In genomic region chr7:103915958-103916357, GRCh38 we compare ENCODE assay signal across 16 cellular contexts.
DNase-seq lines count a peak whose midpoint lies in the region; ATAC-seq and TF ChIP-seq lines count a peak whose summit lies in the region.
"Had no signal": no experiment of that assay in that cellular context is flagged by ENCODE, and none has a peak within 500 bp of the region (broad histone marks: within the 10 kb centered on the region; RNA-seq: fewer than 3 reads in every experiment).

No MANE protein-coding gene starts in this region.

- 20 to 30% methylated on average over 1 of the region's 1 CpG for WGBS in GM23248 (ENCODE audit: low coverage in 1 of 2, low lambda C conversion rate in 2 of 2, missing lambda C conversion rate in 2 of 2), 2 experiments
- WGBS in testis, 2 donors, result 86% methylated on average over 1 of the region's 1 CpG

- H3K4me3 ChIP-seq in GM23248, result no peak overlapping the region
- H3K4me3 ChIP-seq in testis, result no peak overlapping the region
- H3K4me3 ChIP-seq: psoas muscle, SJSA1 had no signal

- H3K9me2 ChIP-seq in GM23248 (ENCODE audit: insufficient read depth), result no peaks in the 10 kb centered on the region

- no peak overlapping the region for H3K27ac ChIP-seq in GM23248
- no peak overlapping the region for H3K27ac ChIP-seq in testis
- H3K27ac ChIP-seq: 22Rv1, psoas muscle, SJSA1 had no signal

- TF ChIP-seq CTCF in testis (IDR thresholded peaks at IDR 0.05), result no peak

- H3K9me3 ChIP-seq in GM23248 (ENCODE audit: low read depth) (no peaks in the 10 kb centered on the region), testis (no peaks in the 10 kb centered on the region)
- H3K9me3 ChIP-seq: psoas muscle, SJSA1 had no signal

- peak; percentile 44 for ATAC-seq in activated T-helper 17 cell treated with anti-CD3 and anti-CD28 coated beads, Interleukin-2, amount 50 U/mL, for 72 hours (replicated peaks)
- ATAC-seq in HG03342 (IDR thresholded peaks at IDR 0.05; ENCODE audit: unreplicated experiment), result no peak
- ATAC-seq in left cardiac atrium, result no peak
- ATAC-seq: psoas muscle had no signal

- no peak overlapping the region for H3K4me3 Mint-ChIP-seq in activated T-helper 17 cell treated with anti-CD3 and anti-CD28 coated beads, Interleukin-2, amount 50 U/mL, for 72 hours
- H3K4me3 Mint-ChIP-seq: CD4-positive, CD25-positive, alpha-beta regulatory T cell; nephron progenitor cell had no signal

- in situ Hi-C loops in GM23248 (cut with MboI), result no loop called here

- no peak overlapping the region for H3K4me2 ChIP-seq in GM23248 (ENCODE audit: unreplicated experiment)

- no peaks in the 10 kb centered on the region for H3K36me3 Mint-ChIP-seq in activated T-helper 17 cell treated with anti-CD3 and anti-CD28 coated beads, Interleukin-2, amount 50 U/mL, for 72 hours (ENCODE audit: low read depth)
- H3K36me3 Mint-ChIP-seq: CD4-positive, CD25-positive, alpha-beta regulatory T cell had no signal

- TF ChIP-seq POLR2A in testis (IDR thresholded peaks at IDR 0.05), result no peak

- H3K4me1 ChIP-seq in GM23248 (ENCODE audit: insufficient read depth) (no peaks in the 10 kb centered on the region), testis (no peaks in the 10 kb centered on the region)
- H3K4me1 ChIP-seq: psoas muscle, SJSA1 had no signal

- intact Hi-C loops in testis (cut with DNase I; ENCODE audit: low total_unique reads) (no loop called here), left cardiac atrium (cut with DNase I) (no loop called here)

- no peaks in the 10 kb centered on the region for H3F3A ChIP-seq in GM23248 (ENCODE audit: insufficient read depth)

- H4K20me1 ChIP-seq in GM23248 (ENCODE audit: insufficient read depth), result no peaks in the 10 kb centered on the region

- no peaks in the 10 kb centered on the region for H3K4me1 Mint-ChIP-seq in activated T-helper 17 cell treated with anti-CD3 and anti-CD28 coated beads, Interleukin-2, amount 50 U/mL, for 72 hours
- H3K4me1 Mint-ChIP-seq: CD4-positive, CD25-positive, alpha-beta regulatory T cell; nephron progenitor cell had no signal

- no peaks in the 10 kb centered on the region for H3K79me2 ChIP-seq in GM23248 (ENCODE audit: insufficient read depth)

- DNase-seq in DMS 273 (lab: John Stamatoyannopoulos, UW; ENCODE audit: unreplicated experiment) (peak; percentile 12), DMS 273 treated with DMSO at 0.1 percent for 48 hours (lab: John Stamatoyannopoulos, UW) (no peak), GM23248 (peak; percentile 63), glomerular visceral epithelial cell (ENCODE audit: extremely low spot score) (peak; percentile 19), testis (no peak), left cardiac atrium (no peak)
- DNase-seq: activated gamma-delta T cell treated with Interleukin-2 at 50 U/mL for 16 hours; CD4-positive, CD25-positive, alpha-beta regulatory T cell; foreskin fibroblast; MM.1S; nephron progenitor cell; psoas muscle had no signal

- H3K27ac Mint-ChIP-seq in activated T-helper 17 cell treated with anti-CD3 and anti-CD28 coated beads, Interleukin-2, amount 50 U/mL, for 72 hours, result no peak overlapping the region
- H3K27ac Mint-ChIP-seq: CD4-positive, CD25-positive, alpha-beta regulatory T cell; nephron progenitor cell had no signal

- H2AFZ ChIP-seq in GM23248, result no peak overlapping the region

- no peak overlapping the region for H3K9ac ChIP-seq in GM23248

- no peaks in the 10 kb centered on the region for H3K36me3 ChIP-seq in GM23248 (ENCODE audit: low read depth)
- no peaks in the 10 kb centered on the region for H3K36me3 ChIP-seq in testis (ENCODE audit: low read depth, missing control alignments)
- H3K36me3 ChIP-seq: SJSA1 had no signal

- H3K27me3 ChIP-seq in GM23248 (replicated peaks; ENCODE audit: insufficient read depth) (no peaks in the 10 kb centered on the region; the same call in 1 of the 2 replicates), testis (no peaks in the 10 kb centered on the region)
- H3K27me3 ChIP-seq: SJSA1 had no signal

- peaks cover 19% of the 10 kb centered on the region for H3K27me3 Mint-ChIP-seq in activated T-helper 17 cell treated with anti-CD3 and anti-CD28 coated beads, Interleukin-2, amount 50 U/mL, for 72 hours

- no peaks in the 10 kb centered on the region for H3K9me3 Mint-ChIP-seq in activated T-helper 17 cell treated with anti-CD3 and anti-CD28 coated beads, Interleukin-2, amount 50 U/mL, for 72 hours
- H3K9me3 Mint-ChIP-seq: nephron progenitor cell had no signal

Comparison
In these comparisons a context has a peak if more than half of its experiments do, and no peak if none do; other contexts are left out.
1. DNase-seq: peak in DMS 273 (single experiment), GM23248 (single experiment) and glomerular visceral epithelial cell (single experiment); none in DMS 273 treated with DMSO at 0.1 percent for 48 hours (single experiment), testis (single experiment) and left cardiac atrium (single experiment).